ENCODE assay signal across 1 cellular context in the genomic region with DNA sequence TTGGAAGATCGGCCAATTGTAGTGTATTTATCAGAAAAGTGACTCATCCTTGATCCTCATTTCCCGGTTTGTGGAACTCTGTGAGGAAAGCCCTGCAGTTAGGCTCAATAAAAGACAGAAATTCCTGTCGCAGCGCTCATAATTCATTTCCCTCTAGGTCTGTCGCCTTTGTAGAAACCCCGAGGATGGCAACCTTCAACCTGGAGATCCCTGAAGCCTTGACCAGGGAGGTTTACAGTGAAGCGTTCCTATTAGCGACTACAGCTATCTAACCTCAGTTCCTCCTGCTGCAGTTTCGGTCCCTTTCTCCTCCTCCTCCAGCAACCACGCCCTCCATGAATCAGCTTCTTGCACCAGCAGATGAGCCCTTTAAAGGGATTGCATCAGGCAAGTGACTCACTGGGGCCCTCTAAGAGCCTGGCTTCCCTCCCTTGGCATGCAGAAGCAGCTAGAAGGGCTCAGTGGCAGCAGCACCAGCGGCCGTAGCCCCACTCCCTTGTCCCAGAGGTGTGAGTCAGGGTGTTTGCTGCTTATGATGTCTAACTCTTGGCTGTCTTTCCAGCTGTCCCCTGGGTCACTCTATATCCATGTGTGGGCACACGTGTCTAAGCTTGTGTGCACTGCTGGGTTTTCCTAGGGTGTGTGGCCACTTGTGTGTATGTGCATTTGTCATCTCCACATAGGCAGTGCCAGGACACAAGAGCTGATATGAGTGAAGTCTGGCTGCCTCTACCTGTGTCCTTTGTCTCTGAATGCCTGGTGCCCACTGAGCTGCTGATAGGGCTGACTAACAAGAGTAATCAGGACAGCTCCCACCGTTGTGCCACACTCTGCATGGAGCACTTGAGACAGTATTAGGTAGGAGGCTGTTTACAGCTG.
TF ChIP-seq lines count a peak whose summit lies in the region.

No MANE protein-coding gene starts in this region.

TF ChIP-seq in HepG2, 621 proteins besides CTCF, POLR2A, EP300 and RAD21 (continued from another document and continues in another):
- TF ChIP-seq, protein P1, sequence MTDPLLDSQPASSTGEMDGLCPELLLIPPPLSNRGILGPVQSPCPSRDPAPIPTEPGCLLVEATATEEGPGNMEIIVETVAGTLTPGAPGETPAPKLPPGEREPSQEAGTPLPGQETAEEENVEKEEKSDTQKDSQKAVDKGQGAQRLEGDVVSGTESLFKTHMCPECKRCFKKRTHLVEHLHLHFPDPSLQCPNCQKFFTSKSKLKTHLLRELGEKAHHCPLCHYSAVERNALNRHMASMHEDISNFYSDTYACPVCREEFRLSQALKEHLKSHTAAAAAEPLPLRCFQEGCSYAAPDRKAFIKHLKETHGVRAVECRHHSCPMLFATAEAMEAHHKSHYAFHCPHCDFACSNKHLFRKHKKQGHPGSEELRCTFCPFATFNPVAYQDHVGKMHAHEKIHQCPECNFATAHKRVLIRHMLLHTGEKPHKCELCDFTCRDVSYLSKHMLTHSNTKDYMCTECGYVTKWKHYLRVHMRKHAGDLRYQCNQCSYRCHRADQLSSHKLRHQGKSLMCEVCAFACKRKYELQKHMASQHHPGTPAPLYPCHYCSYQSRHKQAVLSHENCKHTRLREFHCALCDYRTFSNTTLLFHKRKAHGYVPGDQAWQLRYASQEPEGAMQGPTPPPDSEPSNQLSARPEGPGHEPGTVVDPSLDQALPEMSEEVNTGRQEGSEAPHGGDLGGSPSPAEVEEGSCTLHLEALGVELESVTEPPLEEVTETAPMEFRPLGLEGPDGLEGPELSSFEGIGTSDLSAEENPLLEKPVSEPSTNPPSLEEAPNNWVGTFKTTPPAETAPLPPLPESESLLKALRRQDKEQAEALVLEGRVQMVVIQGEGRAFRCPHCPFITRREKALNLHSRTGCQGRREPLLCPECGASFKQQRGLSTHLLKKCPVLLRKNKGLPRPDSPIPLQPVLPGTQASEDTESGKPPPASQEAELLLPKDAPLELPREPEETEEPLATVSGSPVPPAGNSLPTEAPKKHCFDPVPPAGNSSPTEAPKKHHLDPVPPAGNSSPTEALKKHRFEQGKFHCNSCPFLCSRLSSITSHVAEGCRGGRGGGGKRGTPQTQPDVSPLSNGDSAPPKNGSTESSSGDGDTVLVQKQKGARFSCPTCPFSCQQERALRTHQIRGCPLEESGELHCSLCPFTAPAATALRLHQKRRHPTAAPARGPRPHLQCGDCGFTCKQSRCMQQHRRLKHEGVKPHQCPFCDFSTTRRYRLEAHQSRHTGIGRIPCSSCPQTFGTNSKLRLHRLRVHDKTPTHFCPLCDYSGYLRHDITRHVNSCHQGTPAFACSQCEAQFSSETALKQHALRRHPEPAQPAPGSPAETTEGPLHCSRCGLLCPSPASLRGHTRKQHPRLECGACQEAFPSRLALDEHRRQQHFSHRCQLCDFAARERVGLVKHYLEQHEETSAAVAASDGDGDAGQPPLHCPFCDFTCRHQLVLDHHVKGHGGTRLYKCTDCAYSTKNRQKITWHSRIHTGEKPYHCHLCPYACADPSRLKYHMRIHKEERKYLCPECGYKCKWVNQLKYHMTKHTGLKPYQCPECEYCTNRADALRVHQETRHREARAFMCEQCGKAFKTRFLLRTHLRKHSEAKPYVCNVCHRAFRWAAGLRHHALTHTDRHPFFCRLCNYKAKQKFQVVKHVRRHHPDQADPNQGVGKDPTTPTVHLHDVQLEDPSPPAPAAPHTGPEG (CRISPR knock-in tag; IDR thresholded peaks at IDR 0.05): peak; percentile 65; the same call in 1 of the 2 replicates
- TF ChIP-seq, protein P2, sequence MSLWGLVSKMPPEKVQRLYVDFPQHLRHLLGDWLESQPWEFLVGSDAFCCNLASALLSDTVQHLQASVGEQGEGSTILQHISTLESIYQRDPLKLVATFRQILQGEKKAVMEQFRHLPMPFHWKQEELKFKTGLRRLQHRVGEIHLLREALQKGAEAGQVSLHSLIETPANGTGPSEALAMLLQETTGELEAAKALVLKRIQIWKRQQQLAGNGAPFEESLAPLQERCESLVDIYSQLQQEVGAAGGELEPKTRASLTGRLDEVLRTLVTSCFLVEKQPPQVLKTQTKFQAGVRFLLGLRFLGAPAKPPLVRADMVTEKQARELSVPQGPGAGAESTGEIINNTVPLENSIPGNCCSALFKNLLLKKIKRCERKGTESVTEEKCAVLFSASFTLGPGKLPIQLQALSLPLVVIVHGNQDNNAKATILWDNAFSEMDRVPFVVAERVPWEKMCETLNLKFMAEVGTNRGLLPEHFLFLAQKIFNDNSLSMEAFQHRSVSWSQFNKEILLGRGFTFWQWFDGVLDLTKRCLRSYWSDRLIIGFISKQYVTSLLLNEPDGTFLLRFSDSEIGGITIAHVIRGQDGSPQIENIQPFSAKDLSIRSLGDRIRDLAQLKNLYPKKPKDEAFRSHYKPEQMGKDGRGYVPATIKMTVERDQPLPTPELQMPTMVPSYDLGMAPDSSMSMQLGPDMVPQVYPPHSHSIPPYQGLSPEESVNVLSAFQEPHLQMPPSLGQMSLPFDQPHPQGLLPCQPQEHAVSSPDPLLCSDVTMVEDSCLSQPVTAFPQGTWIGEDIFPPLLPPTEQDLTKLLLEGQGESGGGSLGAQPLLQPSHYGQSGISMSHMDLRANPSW (CRISPR knock-in tag; IDR thresholded peaks at IDR 0.05; ENCODE audit: borderline replicate concordance): no peak; the same call in 1 of the 2 replicates
- TF ChIP-seq, protein P3, sequence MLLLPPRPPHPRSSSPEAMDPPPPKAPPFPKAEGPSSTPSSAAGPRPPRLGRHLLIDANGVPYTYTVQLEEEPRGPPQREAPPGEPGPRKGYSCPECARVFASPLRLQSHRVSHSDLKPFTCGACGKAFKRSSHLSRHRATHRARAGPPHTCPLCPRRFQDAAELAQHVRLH (CRISPR knock-in tag; IDR thresholded peaks at IDR 0.05; ENCODE audit: borderline replicate concordance, low read depth): no peak; the same call in 1 of the 2 replicates
- TF ChIP-seq ZNF83 (CRISPR knock-in tag; IDR thresholded peaks at IDR 0.05; ENCODE audit: borderline replicate concordance) (no peak), MEF2D (CRISPR knock-in tag; IDR thresholded peaks at IDR 0.05) (peak; percentile 80), SOX6 (IDR thresholded peaks at IDR 0.05) (no peak), SOX6 (CRISPR knock-in tag; IDR thresholded peaks at IDR 0.05) (peak; percentile 48; the same call in 1 of the 2 replicates), JUN (CRISPR knock-in tag; IDR thresholded peaks at IDR 0.05) (peak; percentile 86; the same call in 1 of the 2 replicates), FOXK2 (IDR thresholded peaks at IDR 0.05) (no peak), KAT8 (CRISPR knock-in tag; IDR thresholded peaks at IDR 0.05) (peak; percentile 56), HOXD1 (CRISPR knock-in tag; IDR thresholded peaks at IDR 0.05) (no peak), NR2F2 (IDR thresholded peaks at IDR 0.05; ENCODE audit: borderline replicate concordance, low read depth) (no peak), RARG (CRISPR knock-in tag; IDR thresholded peaks at IDR 0.05; ENCODE audit: low read depth) (no peak; the same call in 1 of the 2 replicates), FOXC1 (CRISPR knock-in tag; IDR thresholded peaks at IDR 0.05; ENCODE audit: borderline replicate concordance) (0 out of 2 replicates have a peak, but pooled peaks have one; percentile 46), TEAD2 (CRISPR knock-in tag; IDR thresholded peaks at IDR 0.05) (no peak), ZBTB3 (CRISPR knock-in tag; IDR thresholded peaks at IDR 0.05; ENCODE audit: borderline replicate concordance, low read depth) (no peak), ZNF331 (CRISPR knock-in tag; IDR thresholded peaks at IDR 0.05) (0 out of 2 replicates have a peak, but pooled peaks have one; percentile 10), PAF1 (CRISPR knock-in tag; IDR thresholded peaks at IDR 0.05) (peak; percentile 57; the same call in 1 of the 2 replicates), PCBP1 (IDR thresholded peaks at IDR 0.05; ENCODE audit: borderline replicate concordance, low read depth, low read length) (no peak), HOXA3 (CRISPR knock-in tag; IDR thresholded peaks at IDR 0.05) (no peak; the same call in 1 of the 2 replicates), SIX1 (CRISPR knock-in tag; IDR thresholded peaks at IDR 0.05; ENCODE audit: borderline replicate concordance) (no peak), SIX4 (CRISPR knock-in tag; IDR thresholded peaks at IDR 0.05) (no peak), ZFP36L2 (CRISPR knock-in tag; IDR thresholded peaks at IDR 0.05) (no peak)
- TF ChIP-seq, protein P4, sequence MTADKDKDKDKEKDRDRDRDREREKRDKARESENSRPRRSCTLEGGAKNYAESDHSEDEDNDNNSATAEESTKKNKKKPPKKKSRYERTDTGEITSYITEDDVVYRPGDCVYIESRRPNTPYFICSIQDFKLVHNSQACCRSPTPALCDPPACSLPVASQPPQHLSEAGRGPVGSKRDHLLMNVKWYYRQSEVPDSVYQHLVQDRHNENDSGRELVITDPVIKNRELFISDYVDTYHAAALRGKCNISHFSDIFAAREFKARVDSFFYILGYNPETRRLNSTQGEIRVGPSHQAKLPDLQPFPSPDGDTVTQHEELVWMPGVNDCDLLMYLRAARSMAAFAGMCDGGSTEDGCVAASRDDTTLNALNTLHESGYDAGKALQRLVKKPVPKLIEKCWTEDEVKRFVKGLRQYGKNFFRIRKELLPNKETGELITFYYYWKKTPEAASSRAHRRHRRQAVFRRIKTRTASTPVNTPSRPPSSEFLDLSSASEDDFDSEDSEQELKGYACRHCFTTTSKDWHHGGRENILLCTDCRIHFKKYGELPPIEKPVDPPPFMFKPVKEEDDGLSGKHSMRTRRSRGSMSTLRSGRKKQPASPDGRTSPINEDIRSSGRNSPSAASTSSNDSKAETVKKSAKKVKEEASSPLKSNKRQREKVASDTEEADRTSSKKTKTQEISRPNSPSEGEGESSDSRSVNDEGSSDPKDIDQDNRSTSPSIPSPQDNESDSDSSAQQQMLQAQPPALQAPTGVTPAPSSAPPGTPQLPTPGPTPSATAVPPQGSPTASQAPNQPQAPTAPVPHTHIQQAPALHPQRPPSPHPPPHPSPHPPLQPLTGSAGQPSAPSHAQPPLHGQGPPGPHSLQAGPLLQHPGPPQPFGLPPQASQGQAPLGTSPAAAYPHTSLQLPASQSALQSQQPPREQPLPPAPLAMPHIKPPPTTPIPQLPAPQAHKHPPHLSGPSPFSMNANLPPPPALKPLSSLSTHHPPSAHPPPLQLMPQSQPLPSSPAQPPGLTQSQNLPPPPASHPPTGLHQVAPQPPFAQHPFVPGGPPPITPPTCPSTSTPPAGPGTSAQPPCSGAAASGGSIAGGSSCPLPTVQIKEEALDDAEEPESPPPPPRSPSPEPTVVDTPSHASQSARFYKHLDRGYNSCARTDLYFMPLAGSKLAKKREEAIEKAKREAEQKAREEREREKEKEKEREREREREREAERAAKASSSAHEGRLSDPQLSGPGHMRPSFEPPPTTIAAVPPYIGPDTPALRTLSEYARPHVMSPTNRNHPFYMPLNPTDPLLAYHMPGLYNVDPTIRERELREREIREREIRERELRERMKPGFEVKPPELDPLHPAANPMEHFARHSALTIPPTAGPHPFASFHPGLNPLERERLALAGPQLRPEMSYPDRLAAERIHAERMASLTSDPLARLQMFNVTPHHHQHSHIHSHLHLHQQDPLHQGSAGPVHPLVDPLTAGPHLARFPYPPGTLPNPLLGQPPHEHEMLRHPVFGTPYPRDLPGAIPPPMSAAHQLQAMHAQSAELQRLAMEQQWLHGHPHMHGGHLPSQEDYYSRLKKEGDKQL (CRISPR knock-in tag; IDR thresholded peaks at IDR 0.05; ENCODE audit: low read depth): 0 out of 2 replicates have a peak, but pooled peaks have one; percentile 34
- TF ChIP-seq, protein P5, sequence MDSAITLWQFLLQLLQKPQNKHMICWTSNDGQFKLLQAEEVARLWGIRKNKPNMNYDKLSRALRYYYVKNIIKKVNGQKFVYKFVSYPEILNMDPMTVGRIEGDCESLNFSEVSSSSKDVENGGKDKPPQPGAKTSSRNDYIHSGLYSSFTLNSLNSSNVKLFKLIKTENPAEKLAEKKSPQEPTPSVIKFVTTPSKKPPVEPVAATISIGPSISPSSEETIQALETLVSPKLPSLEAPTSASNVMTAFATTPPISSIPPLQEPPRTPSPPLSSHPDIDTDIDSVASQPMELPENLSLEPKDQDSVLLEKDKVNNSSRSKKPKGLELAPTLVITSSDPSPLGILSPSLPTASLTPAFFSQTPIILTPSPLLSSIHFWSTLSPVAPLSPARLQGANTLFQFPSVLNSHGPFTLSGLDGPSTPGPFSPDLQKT (CRISPR knock-in tag; IDR thresholded peaks at IDR 0.05; ENCODE audit: borderline replicate concordance): no peak
- TF ChIP-seq, protein P6, sequence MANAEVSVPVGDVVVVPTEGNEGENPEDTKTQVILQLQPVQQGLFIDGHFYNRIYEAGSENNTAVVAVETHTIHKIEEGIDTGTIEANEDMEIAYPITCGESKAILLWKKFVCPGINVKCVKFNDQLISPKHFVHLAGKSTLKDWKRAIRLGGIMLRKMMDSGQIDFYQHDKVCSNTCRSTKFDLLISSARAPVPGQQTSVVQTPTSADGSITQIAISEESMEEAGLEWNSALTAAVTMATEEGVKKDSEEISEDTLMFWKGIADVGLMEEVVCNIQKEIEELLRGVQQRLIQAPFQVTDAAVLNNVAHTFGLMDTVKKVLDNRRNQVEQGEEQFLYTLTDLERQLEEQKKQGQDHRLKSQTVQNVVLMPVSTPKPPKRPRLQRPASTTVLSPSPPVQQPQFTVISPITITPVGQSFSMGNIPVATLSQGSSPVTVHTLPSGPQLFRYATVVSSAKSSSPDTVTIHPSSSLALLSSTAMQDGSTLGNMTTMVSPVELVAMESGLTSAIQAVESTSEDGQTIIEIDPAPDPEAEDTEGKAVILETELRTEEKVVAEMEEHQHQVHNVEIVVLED (CRISPR knock-in tag; IDR thresholded peaks at IDR 0.05; ENCODE audit: borderline replicate concordance): no peak
- TF ChIP-seq, protein P7, sequence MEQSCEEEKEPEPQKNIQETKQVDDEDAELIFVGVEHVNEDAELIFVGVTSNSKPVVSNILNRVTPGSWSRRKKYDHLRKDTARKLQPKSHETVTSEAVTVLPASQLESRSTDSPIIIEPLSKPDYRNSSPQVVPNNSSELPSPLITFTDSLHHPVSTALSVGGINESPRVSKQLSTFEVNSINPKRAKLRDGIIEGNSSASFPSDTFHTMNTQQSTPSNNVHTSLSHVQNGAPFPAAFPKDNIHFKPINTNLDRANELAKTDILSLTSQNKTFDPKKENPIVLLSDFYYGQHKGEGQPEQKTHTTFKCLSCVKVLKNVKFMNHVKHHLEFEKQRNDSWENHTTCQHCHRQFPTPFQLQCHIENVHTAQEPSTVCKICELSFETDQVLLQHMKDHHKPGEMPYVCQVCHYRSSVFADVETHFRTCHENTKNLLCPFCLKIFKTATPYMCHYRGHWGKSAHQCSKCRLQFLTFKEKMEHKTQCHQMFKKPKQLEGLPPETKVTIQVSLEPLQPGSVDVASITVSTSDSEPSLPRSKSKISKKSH (CRISPR knock-in tag; IDR thresholded peaks at IDR 0.05; ENCODE audit: borderline replicate concordance): 0 out of 2 replicates have a peak, but pooled peaks have one; percentile 58
- TF ChIP-seq, protein P8, sequence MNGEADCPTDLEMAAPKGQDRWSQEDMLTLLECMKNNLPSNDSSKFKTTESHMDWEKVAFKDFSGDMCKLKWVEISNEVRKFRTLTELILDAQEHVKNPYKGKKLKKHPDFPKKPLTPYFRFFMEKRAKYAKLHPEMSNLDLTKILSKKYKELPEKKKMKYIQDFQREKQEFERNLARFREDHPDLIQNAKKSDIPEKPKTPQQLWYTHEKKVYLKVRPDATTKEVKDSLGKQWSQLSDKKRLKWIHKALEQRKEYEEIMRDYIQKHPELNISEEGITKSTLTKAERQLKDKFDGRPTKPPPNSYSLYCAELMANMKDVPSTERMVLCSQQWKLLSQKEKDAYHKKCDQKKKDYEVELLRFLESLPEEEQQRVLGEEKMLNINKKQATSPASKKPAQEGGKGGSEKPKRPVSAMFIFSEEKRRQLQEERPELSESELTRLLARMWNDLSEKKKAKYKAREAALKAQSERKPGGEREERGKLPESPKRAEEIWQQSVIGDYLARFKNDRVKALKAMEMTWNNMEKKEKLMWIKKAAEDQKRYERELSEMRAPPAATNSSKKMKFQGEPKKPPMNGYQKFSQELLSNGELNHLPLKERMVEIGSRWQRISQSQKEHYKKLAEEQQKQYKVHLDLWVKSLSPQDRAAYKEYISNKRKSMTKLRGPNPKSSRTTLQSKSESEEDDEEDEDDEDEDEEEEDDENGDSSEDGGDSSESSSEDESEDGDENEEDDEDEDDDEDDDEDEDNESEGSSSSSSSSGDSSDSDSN (CRISPR knock-in tag; IDR thresholded peaks at IDR 0.05): peak; percentile 67
